ENCODE assay signal across 8 cellular contexts in genomic region chr14:92649934-92650545, GRCh38.
A peak's percentile ranks its signal among the peaks of the same experiment; 100 is the strongest.
DNase-seq lines count a peak whose midpoint lies in the region; ATAC-seq lines count a peak whose summit lies in the region.

No MANE protein-coding gene starts in this region.

- peak overlapping the region; percentile 4 for H3K27ac ChIP-seq in angular gyrus (ENCODE audit: low read depth, low read length)
- H3K27ac ChIP-seq in substantia nigra (ENCODE audit: low read depth, low read length, poor library complexity, severe bottlenecking) = peak overlapping the region; percentile 60

- no peaks in the 10 kb centered on the region for H3K27me3 ChIP-seq in MG63

- H3K36me3 Mint-ChIP-seq in immature natural killer cell = peaks cover 15 to 36% (median 19%) of the 10 kb centered on the region in 3 donors

- no peak for ATAC-seq in GM18861 (IDR thresholded peaks at IDR 0.05; ENCODE audit: unreplicated experiment)
- no peak for ATAC-seq in GM18502 (IDR thresholded peaks at IDR 0.05; ENCODE audit: poor library complexity, unreplicated experiment)

- no peak overlapping the region for H3K4me3 ChIP-seq in MG63

- DNase-seq in MG63 (peak; percentile 77), immature natural killer cell (no peak), substantia nigra (lab: John Stamatoyannopoulos, UW) (peak in 29 of 49 donors; percentile 7 to 79 (median 45)), NCI-H2107 treated with DMSO at 0.1 percent for 48 hours (lab: John Stamatoyannopoulos, UW; ENCODE audit: unreplicated experiment) (no peak)
- no peak for DNase-seq in activated CD8-positive, alpha-beta memory T cell treated with anti-CD3 and anti-CD28 coated beads for 24 hours

- H3K9me3 Mint-ChIP-seq in immature natural killer cell = no peaks in the 10 kb centered on the region

- peaks cover 32 to 49% (median 38%) of the 10 kb centered on the region in 3 donors for H3K27me3 Mint-ChIP-seq in immature natural killer cell (ENCODE audit: low read depth in 3 of 3)

- peak overlapping the region; percentile 99 to 100 (median 100) for H3K4me3 Mint-ChIP-seq in immature natural killer cell

- peaks cover 72 to 84% of the 10 kb centered on the region in 2 donors for H3K4me1 Mint-ChIP-seq in immature natural killer cell

- H3K9me3 ChIP-seq in MG63 = peaks cover 4% of the 10 kb centered on the region

- peak overlapping the region; percentile 100 for H3K27ac Mint-ChIP-seq in immature natural killer cell

- H3K36me3 ChIP-seq in MG63 = peaks cover 3% of the 10 kb centered on the region; the same call in 1 of the 2 replicates

Comparison
In these comparisons a context has a peak if more than half of its experiments do, and no peak if none do; other contexts are left out.
1. DNase-seq: peak in MG63 (single experiment) and substantia nigra (29 of 49); none in immature natural killer cell (0 of 3), NCI-H2107 treated with DMSO at 0.1 percent for 48 hours (single experiment) and activated CD8-positive, alpha-beta memory T cell treated with anti-CD3 and anti-CD28 coated beads for 24 hours (single experiment).